In the genomic region with DNA sequence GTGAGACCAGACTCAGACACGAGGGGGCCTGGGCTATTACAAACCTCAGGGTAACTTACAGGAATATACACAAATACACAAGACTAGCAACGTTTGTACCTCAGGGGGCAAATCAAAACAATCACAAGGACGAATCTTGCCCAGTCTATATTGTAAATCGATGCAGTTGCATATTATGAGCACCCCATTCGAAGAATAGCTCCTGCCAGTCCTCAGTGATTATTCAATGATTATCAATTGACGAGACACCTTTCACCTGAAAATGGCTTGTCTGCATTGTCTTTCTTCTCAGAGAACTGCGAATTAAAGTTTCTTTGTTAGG, we compare ENCODE assay signal across 8 cellular contexts. TPM values are rescaled to one million over a fixed set of nuclear protein-coding genes. Genes with fewer than 3 reads are reported as not detected.
DNase-seq lines count a peak whose midpoint lies in the region; ATAC-seq, FAIRE-seq and TF ChIP-seq lines count a peak whose summit lies in the region.

No MANE protein-coding gene starts in this region.

- H3K4me3 ChIP-seq in Peyer's patch = peak overlapping the region; percentile 34 to 56 (median 56)
- H3K4me3 ChIP-seq in esophagus muscularis mucosa = peak overlapping the region; percentile 62 to 71 (median 64)
- peak overlapping the region; percentile 43 to 46 for H3K4me3 ChIP-seq in prostate gland
- H3K4me3 ChIP-seq in small intestine (ENCODE audit: low read depth in 1 of 2, low read length in 2 of 2) = no peak overlapping the region

- H3K27me3 ChIP-seq in Peyer's patch (no peaks in the 10 kb centered on the region), esophagus muscularis mucosa (peaks cover 0 to 41% (median 0%) of the 10 kb centered on the region in 4 donors), prostate gland (replicated peaks; ENCODE audit: insufficient read depth) (peaks cover 2% of the 10 kb centered on the region), small intestine (ENCODE audit: control insufficient read depth in 2 of 2, insufficient read depth in 2 of 2, low read length in 2 of 2) (peaks cover 0 to 7% of the 10 kb centered on the region in 2 donors)

- FAIRE-seq in D721Med (lab: Jason Lieb, UNC) (no peak), small intestine (lab: Jason Lieb, UNC) (no peak)

- no peak for TF ChIP-seq CTCF in D721Med (IDR thresholded peaks at IDR 0.05; ENCODE audit: insufficient read depth, missing control alignments)
- TF ChIP-seq CTCF in Peyer's patch (IDR thresholded peaks at IDR 0.05) = no peak
- TF ChIP-seq CTCF in esophagus muscularis mucosa (IDR thresholded peaks at IDR 0.05) = no peak
- TF ChIP-seq CTCF in prostate gland (IDR thresholded peaks at IDR 0.05) = no peak

- H3K36me3 ChIP-seq in Peyer's patch (no peaks in the 10 kb centered on the region), esophagus muscularis mucosa (no peaks in the 10 kb centered on the region), prostate gland (no peaks in the 10 kb centered on the region), small intestine (ENCODE audit: control insufficient read depth in 2 of 2, insufficient read depth in 2 of 2, low read length in 2 of 2) (no peaks in the 10 kb centered on the region)

- 27% methylated on average over 7 of the region's 7 CpGs for WGBS in esophagus muscularis mucosa
- 32% methylated on average over 7 of the region's 7 CpGs for WGBS in prostate gland
- WGBS in small intestine, 3 donors = 11 to 21% (median 20%) methylated on average over 7 of the region's 7 CpGs

- TF ChIP-seq POLR2A in Peyer's patch (IDR thresholded peaks at IDR 0.05) (no peak), esophagus muscularis mucosa (IDR thresholded peaks at IDR 0.05; ENCODE audit: low read depth) (no peak), prostate gland (IDR thresholded peaks at IDR 0.05) (no peak)

- peak overlapping the region in 1 of 4 donors; percentile 55 for H3K27ac ChIP-seq in Peyer's patch
- H3K27ac ChIP-seq in esophagus muscularis mucosa (replicated peaks in 1 of 4) = peak overlapping the region in 3 of 4 donors; percentile 49 to 70 (median 63)
- H3K27ac ChIP-seq in prostate gland = peak overlapping the region; percentile 58 to 73
- peak overlapping the region in 1 of 2 donors; percentile 74 for H3K27ac ChIP-seq in small intestine (ENCODE audit: low read depth in 1 of 2, low read length in 1 of 2)

- ATAC-seq in HG03342 (IDR thresholded peaks at IDR 0.05; ENCODE audit: unreplicated experiment) = no peak

- TF ChIP-seq EP300 in esophagus muscularis mucosa (IDR thresholded peaks at IDR 0.05) = no peak

- H3K4me1 ChIP-seq in Peyer's patch (peaks cover 0 to 13% (median 3%) of the 10 kb centered on the region in 4 donors), esophagus muscularis mucosa (peaks cover 10 to 20% (median 17%) of the 10 kb centered on the region in 4 donors), prostate gland (replicated peaks) (no peaks in the 10 kb centered on the region), small intestine (ENCODE audit: control insufficient read depth in 2 of 2, insufficient read depth in 1 of 2, low read depth in 1 of 2, low read length in 1 of 2) (no peaks in the 10 kb centered on the region)

- H3K9me3 ChIP-seq in Peyer's patch (no peaks in the 10 kb centered on the region), esophagus muscularis mucosa (no peaks in the 10 kb centered on the region), prostate gland (no peaks in the 10 kb centered on the region), small intestine (ENCODE audit: control insufficient read depth, low read depth) (no peaks in the 10 kb centered on the region)

- intact Hi-C loops in esophagus muscularis mucosa (cut with DNase I) (no loop called here), prostate gland (cut with DNase I) (no loop called here)

- DNase-seq in D721Med (ENCODE audit: insufficient read length, low spot score) = peak; percentile 26
- DNase-seq in Peyer's patch = no peak
- no peak for DNase-seq in esophagus muscularis mucosa (ENCODE audit: extremely low spot score)
- no peak for DNase-seq in prostate gland (ENCODE audit: low spot score)
- DNase-seq in NCI-H2081 (lab: John Stamatoyannopoulos, UW) = no peak
- DNase-seq in small intestine = no peak
- no peak for DNase-seq in NCI-H2171 (lab: John Stamatoyannopoulos, UW)

RNA-seq across cellular contexts. Expression of gene MAP3K7, which starts 24.6 kb away (rescaled TPM):
- total RNA-seq in Peyer's patch (10 to 100 TPM; 20.8 to 30.5 (median 25.1) TPM), esophagus muscularis mucosa (10 to 100 TPM; 17.0 to 19.7 (median 18.2) TPM), prostate gland (10 to 100 TPM; 22.2 to 31.0 TPM)
- 10 to 100 TPM in 1 of 3 donors, 1 to 10 TPM in 2; 7.3 to 10.5 (median 9.9) TPM for polyA plus RNA-seq in small intestine

Comparison
In these comparisons a context has a peak if more than half of its experiments do, and no peak if none do; other contexts are left out.
1. H3K4me3 ChIP-seq: peak in Peyer's patch (4 of 4), esophagus muscularis mucosa (4 of 4) and prostate gland (2 of 2); none in small intestine (0 of 2).